Comparison of ENCODE assay signal across 1 cellular context in genomic region chr10:61899997-61900828, GRCh38.
A peak's percentile ranks its signal among the peaks of the same experiment; 100 is the strongest.
TF ChIP-seq lines count a peak whose summit lies in the region.

No MANE protein-coding gene starts in this region.

TF ChIP-seq in HEK293, 187 proteins besides CTCF, POLR2A, EP300 and RAD21 (continued from another document):
- TF ChIP-seq KLF10 (tag by site-specific recombination; IDR thresholded peaks at IDR 0.05), result peak; percentile 80
- TF ChIP-seq ZBTB17 (tag by site-specific recombination; IDR thresholded peaks at IDR 0.05), result peak; percentile 65
- no peak for TF ChIP-seq ZNF416 (tag by site-specific recombination; IDR thresholded peaks at IDR 0.05)
- no peak for TF ChIP-seq SETDB1 (IDR thresholded peaks at IDR 0.05; ENCODE audit: insufficient read length, low read length)
- TF ChIP-seq ZIC2 (tag by site-specific recombination; IDR thresholded peaks at IDR 0.05), result no peak
- TF ChIP-seq ZNF510 (tag by site-specific recombination; IDR thresholded peaks at IDR 0.05; ENCODE audit: insufficient replicate concordance), result peak; percentile 50
- TF ChIP-seq ZNF664 (tag by site-specific recombination; IDR thresholded peaks at IDR 0.05), result peak; percentile 97
- TF ChIP-seq ZNF501 (tag by site-specific recombination; IDR thresholded peaks at IDR 0.05), result no peak; the same call in 1 of the 2 replicates
- no peak for TF ChIP-seq ZNF292 (tag by site-specific recombination; IDR thresholded peaks at IDR 0.05; ENCODE audit: borderline replicate concordance, low read depth)
- TF ChIP-seq ZNF37A (tag by site-specific recombination; IDR thresholded peaks at IDR 0.05), result no peak
- TF ChIP-seq, protein P1, sequence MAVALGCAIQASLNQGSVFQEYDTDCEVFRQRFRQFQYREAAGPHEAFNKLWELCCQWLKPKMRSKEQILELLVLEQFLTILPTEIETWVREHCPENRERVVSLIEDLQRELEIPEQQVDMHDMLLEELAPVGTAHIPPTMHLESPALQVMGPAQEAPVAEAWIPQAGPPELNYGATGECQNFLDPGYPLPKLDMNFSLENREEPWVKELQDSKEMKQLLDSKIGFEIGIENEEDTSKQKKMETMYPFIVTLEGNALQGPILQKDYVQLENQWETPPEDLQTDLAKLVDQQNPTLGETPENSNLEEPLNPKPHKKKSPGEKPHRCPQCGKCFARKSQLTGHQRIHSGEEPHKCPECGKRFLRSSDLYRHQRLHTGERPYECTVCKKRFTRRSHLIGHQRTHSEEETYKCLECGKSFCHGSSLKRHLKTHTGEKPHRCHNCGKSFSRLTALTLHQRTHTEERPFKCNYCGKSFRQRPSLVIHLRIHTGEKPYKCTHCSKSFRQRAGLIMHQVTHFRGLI (tag by site-specific recombination; IDR thresholded peaks at IDR 0.05), result peak; percentile 7; the same call in 1 of the 2 replicates
- TF ChIP-seq IKZF3 (tag by site-specific recombination; IDR thresholded peaks at IDR 0.05), result peak; percentile 99
- TF ChIP-seq ZNF610 (tag by site-specific recombination; IDR thresholded peaks at IDR 0.05; ENCODE audit: borderline replicate concordance), result 0 out of 2 replicates have a peak, but pooled peaks have one; percentile 52
- TF ChIP-seq, protein P2, sequence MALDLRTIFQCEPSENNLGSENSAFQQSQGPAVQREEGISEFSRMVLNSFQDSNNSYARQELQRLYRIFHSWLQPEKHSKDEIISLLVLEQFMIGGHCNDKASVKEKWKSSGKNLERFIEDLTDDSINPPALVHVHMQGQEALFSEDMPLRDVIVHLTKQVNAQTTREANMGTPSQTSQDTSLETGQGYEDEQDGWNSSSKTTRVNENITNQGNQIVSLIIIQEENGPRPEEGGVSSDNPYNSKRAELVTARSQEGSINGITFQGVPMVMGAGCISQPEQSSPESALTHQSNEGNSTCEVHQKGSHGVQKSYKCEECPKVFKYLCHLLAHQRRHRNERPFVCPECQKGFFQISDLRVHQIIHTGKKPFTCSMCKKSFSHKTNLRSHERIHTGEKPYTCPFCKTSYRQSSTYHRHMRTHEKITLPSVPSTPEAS (tag by site-specific recombination; IDR thresholded peaks at IDR 0.05), result no peak; the same call in 1 of the 2 replicates
- peak; percentile 65 for TF ChIP-seq ZFHX2 (tag by site-specific recombination; conservative IDR thresholded peaks at IDR 0.05)
- peak; percentile 56; the same call in 1 of the 2 replicates for TF ChIP-seq ZSCAN30 (tag by site-specific recombination; IDR thresholded peaks at IDR 0.05)
- TF ChIP-seq ZNF529 (tag by site-specific recombination; IDR thresholded peaks at IDR 0.05; ENCODE audit: insufficient replicate concordance), result no peak
- TF ChIP-seq, protein P3, sequence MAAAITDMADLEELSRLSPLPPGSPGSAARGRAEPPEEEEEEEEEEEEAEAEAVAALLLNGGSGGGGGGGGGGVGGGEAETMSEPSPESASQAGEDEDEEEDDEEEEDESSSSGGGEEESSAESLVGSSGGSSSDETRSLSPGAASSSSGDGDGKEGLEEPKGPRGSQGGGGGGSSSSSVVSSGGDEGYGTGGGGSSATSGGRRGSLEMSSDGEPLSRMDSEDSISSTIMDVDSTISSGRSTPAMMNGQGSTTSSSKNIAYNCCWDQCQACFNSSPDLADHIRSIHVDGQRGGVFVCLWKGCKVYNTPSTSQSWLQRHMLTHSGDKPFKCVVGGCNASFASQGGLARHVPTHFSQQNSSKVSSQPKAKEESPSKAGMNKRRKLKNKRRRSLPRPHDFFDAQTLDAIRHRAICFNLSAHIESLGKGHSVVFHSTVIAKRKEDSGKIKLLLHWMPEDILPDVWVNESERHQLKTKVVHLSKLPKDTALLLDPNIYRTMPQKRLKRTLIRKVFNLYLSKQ (tag by site-specific recombination; IDR thresholded peaks at IDR 0.05; ENCODE audit: borderline replicate concordance), result no peak
- no peak; the same call in 1 of the 2 replicates for TF ChIP-seq ZNF660 (tag by site-specific recombination; IDR thresholded peaks at IDR 0.05)
- TF ChIP-seq ZBTB11 (tag by site-specific recombination; conservative IDR thresholded peaks at IDR 0.05; ENCODE audit: low read depth), result peak; percentile 36
- no peak for TF ChIP-seq SCRT1 (tag by site-specific recombination; IDR thresholded peaks at IDR 0.05; ENCODE audit: borderline replicate concordance)
- peak; percentile 3; the same call in 1 of the 2 replicates for TF ChIP-seq ZNF146 (tag by site-specific recombination; IDR thresholded peaks at IDR 0.05)
- TF ChIP-seq, protein P4, sequence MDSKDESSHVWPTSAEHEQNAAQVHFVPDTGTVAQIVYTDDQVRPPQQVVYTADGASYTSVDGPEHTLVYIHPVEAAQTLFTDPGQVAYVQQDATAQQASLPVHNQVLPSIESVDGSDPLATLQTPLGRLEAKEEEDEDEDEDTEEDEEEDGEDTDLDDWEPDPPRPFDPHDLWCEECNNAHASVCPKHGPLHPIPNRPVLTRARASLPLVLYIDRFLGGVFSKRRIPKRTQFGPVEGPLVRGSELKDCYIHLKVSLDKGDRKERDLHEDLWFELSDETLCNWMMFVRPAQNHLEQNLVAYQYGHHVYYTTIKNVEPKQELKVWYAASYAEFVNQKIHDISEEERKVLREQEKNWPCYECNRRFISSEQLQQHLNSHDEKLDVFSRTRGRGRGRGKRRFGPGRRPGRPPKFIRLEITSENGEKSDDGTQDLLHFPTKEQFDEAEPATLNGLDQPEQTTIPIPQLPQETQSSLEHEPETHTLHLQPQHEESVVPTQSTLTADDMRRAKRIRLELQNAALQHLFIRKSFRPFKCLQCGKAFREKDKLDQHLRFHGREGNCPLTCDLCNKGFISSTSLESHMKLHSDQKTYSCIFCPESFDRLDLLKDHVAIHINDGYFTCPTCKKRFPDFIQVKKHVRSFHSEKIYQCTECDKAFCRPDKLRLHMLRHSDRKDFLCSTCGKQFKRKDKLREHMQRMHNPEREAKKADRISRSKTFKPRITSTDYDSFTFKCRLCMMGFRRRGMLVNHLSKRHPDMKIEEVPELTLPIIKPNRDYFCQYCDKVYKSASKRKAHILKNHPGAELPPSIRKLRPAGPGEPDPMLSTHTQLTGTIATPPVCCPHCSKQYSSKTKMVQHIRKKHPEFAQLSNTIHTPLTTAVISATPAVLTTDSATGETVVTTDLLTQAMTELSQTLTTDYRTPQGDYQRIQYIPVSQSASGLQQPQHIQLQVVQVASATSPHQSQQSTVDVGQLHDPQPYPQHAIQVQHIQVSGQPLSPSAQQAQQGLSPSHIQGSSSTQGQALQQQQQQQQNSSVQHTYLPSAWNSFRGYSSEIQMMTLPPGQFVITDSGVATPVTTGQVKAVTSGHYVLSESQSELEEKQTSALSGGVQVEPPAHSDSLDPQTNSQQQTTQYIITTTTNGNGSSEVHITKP (tag by site-specific recombination; IDR thresholded peaks at IDR 0.05), result 0 out of 2 replicates have a peak, but pooled peaks have one; percentile 31
- TF ChIP-seq ZFP69B (tag by site-specific recombination; IDR thresholded peaks at IDR 0.05), result 0 out of 2 replicates have a peak, but pooled peaks have one; percentile 43
- TF ChIP-seq, protein P5, sequence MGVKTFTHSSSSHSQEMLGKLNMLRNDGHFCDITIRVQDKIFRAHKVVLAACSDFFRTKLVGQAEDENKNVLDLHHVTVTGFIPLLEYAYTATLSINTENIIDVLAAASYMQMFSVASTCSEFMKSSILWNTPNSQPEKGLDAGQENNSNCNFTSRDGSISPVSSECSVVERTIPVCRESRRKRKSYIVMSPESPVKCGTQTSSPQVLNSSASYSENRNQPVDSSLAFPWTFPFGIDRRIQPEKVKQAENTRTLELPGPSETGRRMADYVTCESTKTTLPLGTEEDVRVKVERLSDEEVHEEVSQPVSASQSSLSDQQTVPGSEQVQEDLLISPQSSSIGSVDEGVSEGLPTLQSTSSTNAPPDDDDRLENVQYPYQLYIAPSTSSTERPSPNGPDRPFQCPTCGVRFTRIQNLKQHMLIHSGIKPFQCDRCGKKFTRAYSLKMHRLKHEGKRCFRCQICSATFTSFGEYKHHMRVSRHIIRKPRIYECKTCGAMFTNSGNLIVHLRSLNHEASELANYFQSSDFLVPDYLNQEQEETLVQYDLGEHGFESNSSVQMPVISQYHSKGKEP (tag by site-specific recombination; IDR thresholded peaks at IDR 0.05), result peak; percentile 99
- peak; percentile 33; the same call in 1 of the 2 replicates for TF ChIP-seq ZNF24 (tag by site-specific recombination; IDR thresholded peaks at IDR 0.05)
- peak; percentile 75 for TF ChIP-seq OVOL3 (tag by site-specific recombination; IDR thresholded peaks at IDR 0.05)
- TF ChIP-seq SP3 (tag by site-specific recombination; IDR thresholded peaks at IDR 0.05), result peak; percentile 34; the same call in 1 of the 2 replicates
- TF ChIP-seq, protein P6, sequence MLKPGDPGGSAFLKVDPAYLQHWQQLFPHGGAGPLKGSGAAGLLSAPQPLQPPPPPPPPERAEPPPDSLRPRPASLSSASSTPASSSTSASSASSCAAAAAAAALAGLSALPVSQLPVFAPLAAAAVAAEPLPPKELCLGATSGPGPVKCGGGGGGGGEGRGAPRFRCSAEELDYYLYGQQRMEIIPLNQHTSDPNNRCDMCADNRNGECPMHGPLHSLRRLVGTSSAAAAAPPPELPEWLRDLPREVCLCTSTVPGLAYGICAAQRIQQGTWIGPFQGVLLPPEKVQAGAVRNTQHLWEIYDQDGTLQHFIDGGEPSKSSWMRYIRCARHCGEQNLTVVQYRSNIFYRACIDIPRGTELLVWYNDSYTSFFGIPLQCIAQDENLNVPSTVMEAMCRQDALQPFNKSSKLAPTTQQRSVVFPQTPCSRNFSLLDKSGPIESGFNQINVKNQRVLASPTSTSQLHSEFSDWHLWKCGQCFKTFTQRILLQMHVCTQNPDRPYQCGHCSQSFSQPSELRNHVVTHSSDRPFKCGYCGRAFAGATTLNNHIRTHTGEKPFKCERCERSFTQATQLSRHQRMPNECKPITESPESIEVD (tag by site-specific recombination; IDR thresholded peaks at IDR 0.05), result peak; percentile 85
- no peak for TF ChIP-seq ZSCAN18 (tag by site-specific recombination; IDR thresholded peaks at IDR 0.05)
